Comparison of ENCODE assay signal across 1 cellular context in the genomic region with DNA sequence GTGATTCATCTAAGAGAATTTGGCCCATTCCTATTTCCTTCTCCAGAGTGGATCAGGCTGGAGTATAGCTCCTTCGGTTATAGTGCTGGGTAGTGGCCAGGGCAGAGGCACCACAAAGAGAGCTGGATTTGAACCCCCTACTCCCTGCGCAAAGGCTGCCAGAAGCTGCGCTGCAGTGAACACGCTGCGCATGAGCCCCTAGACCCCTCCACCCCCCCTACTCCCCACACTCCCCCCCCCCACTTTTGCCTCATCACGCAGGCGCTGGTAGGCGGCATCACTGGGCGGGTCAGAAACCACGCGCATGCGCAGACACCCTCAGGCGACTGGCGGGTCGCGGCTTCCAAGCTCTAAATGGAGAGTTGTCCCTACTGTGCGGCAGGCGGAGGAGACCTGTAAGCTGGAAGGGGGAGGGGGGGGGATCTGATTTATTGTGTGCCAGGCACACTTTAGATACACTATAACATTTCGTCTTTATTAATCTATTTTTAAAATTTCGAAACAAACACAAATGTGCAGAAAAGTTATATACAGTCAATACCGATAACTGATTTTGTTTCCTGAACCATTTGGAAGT.
TF ChIP-seq lines count a peak whose summit lies in the region.

No MANE protein-coding gene starts in this region.

TF ChIP-seq in H1, 55 proteins besides CTCF, POLR2A, EP300 and RAD21:
- TF ChIP-seq TAF1 (IDR thresholded peaks at IDR 0.05; ENCODE audit: low read depth, low read length) (peak; percentile 44; the same call in 1 of the 2 replicates), MAFK (IDR thresholded peaks at IDR 0.05; ENCODE audit: low read depth, low read length) (0 out of 2 replicates have a peak, but pooled peaks have one; percentile 9), PHF8 (conservative IDR thresholded peaks at IDR 0.05; ENCODE audit: low read depth, low read length) (no peak), HDAC2 (IDR thresholded peaks at IDR 0.05; ENCODE audit: borderline replicate concordance in 1 of 2, low read depth in 2 of 2, low read length in 2 of 2) (no peak), CHD1 (IDR thresholded peaks at IDR 0.05; ENCODE audit: low read depth, low read length) (no peak), RNF2 (IDR thresholded peaks at IDR 0.05; ENCODE audit: borderline replicate concordance, low read depth, low read length, missing control alignments, poor library complexity, severe bottlenecking) (no peak), KDM4A (IDR thresholded peaks at IDR 0.05; ENCODE audit: low read depth, low read length, severe bottlenecking) (no peak), SP4 (IDR thresholded peaks at IDR 0.05; ENCODE audit: low read length) (0 out of 2 replicates have a peak, but pooled peaks have one; percentile 12), NRF1 (IDR thresholded peaks at IDR 0.05; ENCODE audit: low read depth, low read length) (peak; percentile 72), EZH2 (IDR thresholded peaks at IDR 0.05; ENCODE audit: low read depth, low read length, severe bottlenecking) (no peak), SP1 (IDR thresholded peaks at IDR 0.05; ENCODE audit: low read depth, low read length) (no peak)
